Comparison of ENCODE assay signal across 1 cellular context in genomic region chrX:153928846-153929245, GRCh38.
TF ChIP-seq lines count a peak whose summit lies in the region.

No MANE protein-coding gene starts in this region.

TF ChIP-seq in endothelial cell of umbilical vein, 7 proteins besides CTCF, POLR2A, EP300 and RAD21:
- no peak for TF ChIP-seq EZH2 (IDR thresholded peaks at IDR 0.05; ENCODE audit: borderline replicate concordance, low read depth, low read length, severe bottlenecking)
